In genomic region chr6:27500177-27500576, GRCh38 we compare ENCODE assay signal across 21 cellular contexts.
"Had no signal": no experiment of that assay in that cellular context is flagged by ENCODE, and none has a peak within 500 bp of the region (broad histone marks: within the 10 kb centered on the region; RNA-seq: fewer than 3 reads in every experiment).

No MANE protein-coding gene starts in this region.

- H3K36me3 Mint-ChIP-seq: brain had no signal

- H3K9me3 ChIP-seq: colonic mucosa, thoracic aorta had no signal

- H3K27ac ChIP-seq: colonic mucosa, spleen, thoracic aorta had no signal

- H3K9me3 Mint-ChIP-seq: activated CD8-positive, alpha-beta T cell treated with anti-CD3 and anti-CD28 coated beads for 36 hours; activated T-helper 17 cell treated with anti-CD3 and anti-CD28 coated beads, Interleukin-2, amount 50 U/mL, for 72 hours; T-helper 2 cell treated with Interferon-gamma antibody and Interleukin-4, amounts not matched to agents 5 μg/mL and 100 μg/mL, for 36 hours had no signal

- DNase-seq: activated CD4-positive, alpha-beta T cell treated with anti-CD3 and anti-CD28 coated beads, Interleukin-2, amount 10 ng/mL, durations not matched to agents 24 days and 14 days; activated CD4-positive, CD25-positive, alpha-beta regulatory T cell; activated CD8-positive, alpha-beta T cell treated with anti-CD3 and anti-CD28 coated beads for 36 hours; activated naive CD4-positive, alpha-beta T cell; activated T-cell treated with anti-CD3 and anti-CD28 coated beads, Interleukin-2, amount 50 U/mL, for 1 hour; anterior cingulate cortex; central memory CD4-positive, alpha-beta T cell; colonic mucosa; erythroblast; foreskin melanocyte; glutamatergic neuron; hippocampal formation; left cardiac atrium; naive thymus-derived CD8-positive, alpha-beta T cell; nucleus accumbens; spleen; stimulated activated naive B cell treated with anti-CD40 and anti-IgM and Interleukin-4, amounts not matched to agents 10 μg/mL and 1 μg/mL and 100 μg/mL, for 72 hours had no signal

- ATAC-seq: activated CD8-positive, alpha-beta T cell treated with anti-CD3 and anti-CD28 coated beads for 36 hours; activated T-helper 17 cell treated with anti-CD3 and anti-CD28 coated beads, Interleukin-2, amount 50 U/mL, for 72 hours; left cardiac atrium; naive thymus-derived CD8-positive, alpha-beta T cell; stimulated activated naive B cell treated with anti-CD40 and anti-IgM and Interleukin-4, amounts not matched to agents 10 μg/mL and 1 μg/mL and 100 μg/mL, for 72 hours had no signal

- H3K4me3 Mint-ChIP-seq: activated CD4-positive, alpha-beta T cell treated with anti-CD3 and anti-CD28 coated beads, Interleukin-2, amount 10 ng/mL, durations not matched to agents 24 days and 14 days; activated CD8-positive, alpha-beta T cell treated with anti-CD3 and anti-CD28 coated beads for 36 hours; activated T-helper 17 cell treated with anti-CD3 and anti-CD28 coated beads, Interleukin-2, amount 50 U/mL, for 72 hours; stimulated activated naive B cell treated with anti-CD40 and anti-IgM and Interleukin-4, amounts not matched to agents 10 μg/mL and 1 μg/mL and 100 μg/mL, for 72 hours; T-helper 2 cell treated with Interferon-gamma antibody and Interleukin-4, amounts not matched to agents 5 μg/mL and 100 μg/mL, for 36 hours had no signal

- H3K36me3 ChIP-seq: colonic mucosa, spleen, thoracic aorta had no signal

- H3K4me3 ChIP-seq: colonic mucosa, spleen, thoracic aorta had no signal

- H3K27ac Mint-ChIP-seq: activated CD4-positive, alpha-beta T cell treated with anti-CD3 and anti-CD28 coated beads, Interleukin-2, amount 10 ng/mL, durations not matched to agents 24 days and 14 days; activated CD8-positive, alpha-beta T cell treated with anti-CD3 and anti-CD28 coated beads for 36 hours; activated T-helper 17 cell treated with anti-CD3 and anti-CD28 coated beads, Interleukin-2, amount 50 U/mL, for 72 hours; brain; T-helper 2 cell treated with Interferon-gamma antibody and Interleukin-4, amounts not matched to agents 5 μg/mL and 100 μg/mL, for 36 hours had no signal
